In genomic region chr9:74875656-74876055, GRCh38 we compare ENCODE assay signal across 9 cellular contexts. TPM values are rescaled to one million over a fixed set of nuclear protein-coding genes. Genes with fewer than 3 reads are reported as not detected.
"Had no signal": no experiment of that assay in that cellular context is flagged by ENCODE, and none has a peak within 500 bp of the region (broad histone marks: within the 10 kb centered on the region; RNA-seq: fewer than 3 reads in every experiment).

No MANE protein-coding gene starts in this region.

- ATAC-seq: HCT116, K562 had no signal

- H3K9ac ChIP-seq: GM23248 had no signal

- H3K36me3 ChIP-seq: HAP-1 had no signal

- DNase-seq: GM23248, GOT3, H7, HFFc6, IMR-90 had no signal

- H3K4me3 ChIP-seq: GM23248, HAP-1, K562 had no signal

- H3K4me1 ChIP-seq: HAP-1 had no signal

- H3K27ac ChIP-seq: GM23248 had no signal

- FAIRE-seq: HTR-8/SVneo, K562 had no signal

RNA-seq across cellular contexts. Expression of gene TRPM6, which starts 12.1 kb away (rescaled TPM):
- polyA plus RNA-seq: GM23248 had no signal
